In the genomic region with DNA sequence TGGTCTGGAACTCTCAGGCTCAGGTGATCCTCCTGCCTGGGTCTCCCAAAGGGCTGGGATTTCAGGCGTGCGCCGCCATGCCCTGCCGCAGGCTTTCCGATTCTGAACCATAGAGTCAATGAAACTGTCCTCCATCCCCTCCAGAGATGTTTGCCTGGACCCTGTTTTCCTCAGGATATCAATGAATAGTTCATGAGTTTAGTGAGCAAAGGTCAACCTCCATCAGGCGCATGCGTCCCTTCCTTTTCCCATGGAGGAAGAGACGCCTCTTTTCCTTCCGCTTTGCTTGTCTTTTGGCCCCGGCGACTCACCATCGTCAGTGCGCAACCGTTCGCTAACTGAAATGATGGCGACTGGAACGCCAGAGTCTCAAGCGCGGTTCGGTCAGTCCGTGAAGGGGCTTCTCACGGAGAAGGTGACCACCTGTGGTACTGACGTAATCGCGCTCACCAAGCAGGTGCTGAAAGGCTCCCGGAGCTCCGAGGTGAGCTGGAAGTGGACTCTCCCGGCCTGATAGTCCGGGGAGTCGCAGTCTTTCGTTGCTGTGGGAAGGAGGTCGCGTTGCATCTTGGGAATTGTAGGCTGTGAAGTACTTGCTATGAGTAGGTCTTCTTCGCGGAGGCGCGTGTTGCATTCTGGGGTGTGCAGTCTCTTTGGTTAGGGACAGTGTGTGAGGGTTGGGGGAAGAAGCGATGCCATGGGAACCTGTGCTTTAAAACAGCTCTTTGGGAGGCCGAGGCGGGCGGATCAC, we compare ENCODE assay signal across 8 cellular contexts. TPM values are rescaled to one million over a fixed set of nuclear protein-coding genes. Genes with fewer than 3 reads are reported as not detected.
A peak's percentile ranks its signal among the peaks of the same experiment; 100 is the strongest.
DNase-seq lines count a peak whose midpoint lies in the region; ATAC-seq, FAIRE-seq and TF ChIP-seq lines count a peak whose summit lies in the region.

A gene with protein sequence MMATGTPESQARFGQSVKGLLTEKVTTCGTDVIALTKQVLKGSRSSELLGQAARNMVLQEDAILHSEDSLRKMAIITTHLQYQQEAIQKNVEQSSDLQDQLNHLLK (plus strand): TSS at position 316 of the 751 bp plus-strand sequence. CDS start 28 bp downstream, at position 344.

- peak; percentile 55 for DNase-seq in D721Med (ENCODE audit: insufficient read length, low spot score)
- DNase-seq in HuH-7.5 (ENCODE audit: low spot score) = peak; percentile 65
- DNase-seq in OCI-LY7 (ENCODE audit: low spot score) = peak; percentile 92
- peak; percentile 76 for DNase-seq in activated T-cell treated with anti-CD3 and anti-CD28 coated beads for 4 hours
- peak; percentile 92 for DNase-seq in epithelial cell of prostate (ENCODE audit: low read depth, low spot score)
- DNase-seq in mucosa of descending colon = peak; percentile 90 to 98 (median 93)
- DNase-seq in stimulated activated CD8-positive, alpha-beta memory T cell treated with anti-CD3 and anti-CD28 coated beads, Interleukin-4, amount 100 ng/mL, for 24 hours (ENCODE audit: low read depth) = peak; percentile 75

- no peaks in the 10 kb centered on the region for H3K9me2 ChIP-seq in OCI-LY7 (ENCODE audit: insufficient read depth, low read length)

- FAIRE-seq in D721Med (lab: Jason Lieb, UNC) = no peak

- CTCF ChIA-PET in OCI-LY7 (lab: Charles Lee; ENCODE audit: unreplicated experiment) = no interaction called here

- ATAC-seq in GM21526 (IDR thresholded peaks at IDR 0.05; ENCODE audit: low FRiP score, unreplicated experiment) (peak; percentile 95), mucosa of descending colon (peak; percentile 99)

- no peak for TF ChIP-seq CTCF in D721Med (IDR thresholded peaks at IDR 0.05; ENCODE audit: insufficient read depth, missing control alignments)
- no peak for TF ChIP-seq CTCF in OCI-LY7 (conservative IDR thresholded peaks at IDR 0.05; ENCODE audit: low read length)
- no peak for TF ChIP-seq CTCF in mucosa of descending colon (IDR thresholded peaks at IDR 0.05)

- POLR2A ChIA-PET in OCI-LY7 (lab: Charles Lee) = interaction anchor here (0.5 to 1.0 kb wide), 5 partner anchors 14 to 545 kb away, joined by 3 to 5 read pairs (median 3); no protein-coding TSS in a partner anchor

- H3K27ac ChIP-seq in OCI-LY7 (ENCODE audit: low read depth, low read length, poor library complexity, severe bottlenecking) = peak within 1 kb of the TSS; percentile 22
- H3K27ac ChIP-seq in epithelial cell of prostate = peak within 1 kb of the TSS; percentile 80

- intact Hi-C loops in OCI-LY7 (cut with micrococcal nuclease; ENCODE audit: unreplicated experiment) = no loop called here
- intact Hi-C loops in mucosa of descending colon (cut with DNase I, micrococcal nuclease) = no loop called here

- H3K4me3 ChIP-seq in OCI-LY7 (ENCODE audit: low read depth, low read length, poor library complexity, severe bottlenecking) (peak within 1 kb of the TSS; percentile 74), mucosa of descending colon (peak within 1 kb of the TSS; percentile 47)

- peaks cover 4% of the 10 kb centered on the region; the same call in 1 of the 2 replicates for H3K79me2 ChIP-seq in OCI-LY7 (ENCODE audit: insufficient read depth, low read depth, low read length)

- no peaks in the 10 kb centered on the region for H3K9me3 ChIP-seq in OCI-LY7 (ENCODE audit: low read length)
- H3K9me3 ChIP-seq in mucosa of descending colon = no peaks in the 10 kb centered on the region

- no peaks in the 10 kb centered on the region for H4K20me1 ChIP-seq in OCI-LY7 (ENCODE audit: insufficient read depth, low read length)

- H3K4me1 ChIP-seq in OCI-LY7 (ENCODE audit: insufficient read depth, low read length, poor library complexity, severe bottlenecking) = no peaks in the 10 kb centered on the region
- no peaks in the 10 kb centered on the region for H3K4me1 ChIP-seq in mucosa of descending colon (ENCODE audit: low read depth)

- H3K4me2 ChIP-seq in OCI-LY7 (ENCODE audit: low read length) = peak within 1 kb of the TSS; percentile 64

- H3K36me3 ChIP-seq in OCI-LY7 (ENCODE audit: insufficient read depth, low read length) (no peaks in the 10 kb centered on the region), mucosa of descending colon (ENCODE audit: low read depth) (no peaks in the 10 kb centered on the region)

- H2AFZ ChIP-seq in OCI-LY7 (ENCODE audit: low read length) = peak within 1 kb of the TSS; percentile 94

- TSS peak; percentile 98 for BruUV-seq in OCI-LY7 (replicated peaks; lab: Mats Ljungman, UMichigan)

RNA-seq across cellular contexts. Expression of the gene that starts here (rescaled TPM):
- total RNA-seq in OCI-LY7 (2014; rRNA removed; shearing (Covaris generic)) = 2.8 and 3.3 TPM in 2 replicates
- 4.5 and 5.6 TPM in 2 replicates for total RNA-seq in OCI-LY7 (2022)
- total RNA-seq in mucosa of descending colon = 10 to 100 TPM; 17.1 to 18.6 (median 18.4) TPM

Comparison
In these comparisons a context has a peak if more than half of its experiments do, and no peak if none do; other contexts are left out.
1. Peak in every context shown above with its lines: DNase-seq, ATAC-seq, H3K4me3 ChIP-seq and H3K27ac ChIP-seq.